In the genomic region with DNA sequence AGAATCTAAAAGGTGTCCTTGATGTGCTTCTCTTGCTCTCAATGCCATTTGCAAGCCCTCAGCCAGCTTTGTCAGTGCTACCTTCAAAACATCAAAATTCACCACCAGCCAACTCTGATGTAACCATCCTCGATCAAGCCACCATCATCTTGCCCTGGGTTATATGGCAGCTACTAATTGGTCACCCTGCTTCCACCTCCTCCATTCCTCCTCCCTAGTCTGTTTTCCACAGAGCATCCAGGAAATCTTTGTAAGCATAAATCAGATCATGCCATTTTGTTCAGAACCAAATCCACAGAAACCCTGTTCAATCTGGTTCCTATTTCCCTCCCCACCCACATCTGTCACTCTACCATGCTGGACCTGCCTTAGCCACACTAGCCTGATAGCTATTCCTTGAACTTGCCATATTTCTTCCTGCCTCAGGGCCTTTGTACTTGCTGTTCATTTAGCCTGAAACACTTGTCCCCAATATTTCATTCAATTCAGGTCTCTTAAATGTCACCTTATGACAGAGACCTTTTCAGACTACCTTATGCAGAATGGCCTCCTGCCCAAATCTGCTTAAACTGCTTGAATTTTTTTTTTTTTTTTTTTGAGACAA, we compare ENCODE assay signal across 12 cellular contexts. TPM values are rescaled to one million over a fixed set of nuclear protein-coding genes. Genes with fewer than 3 reads are reported as not detected.
DNase-seq lines count a peak whose midpoint lies in the region; ATAC-seq and TF ChIP-seq lines count a peak whose summit lies in the region.
"Had no signal": no experiment of that assay in that cellular context is flagged by ENCODE, and none has a peak within 500 bp of the region (broad histone marks: within the 10 kb centered on the region; RNA-seq: fewer than 3 reads in every experiment).

No MANE protein-coding gene starts in this region.

- H3K27ac Mint-ChIP-seq in CD8-positive, alpha-beta T cell, result peak overlapping the region; percentile 99

- peaks cover 36% of the 10 kb centered on the region for H3K4me1 ChIP-seq in CD8-positive, alpha-beta T cell (ENCODE audit: insufficient read depth, low read length)

- H3K36me3 ChIP-seq in CD8-positive, alpha-beta T cell (ENCODE audit: insufficient read depth, low read length), result no peaks in the 10 kb centered on the region
- H3K36me3 ChIP-seq: right lobe of liver had no signal

- no peak for TF ChIP-seq CTCF in CD8-positive, alpha-beta T cell (IDR thresholded peaks at IDR 0.05)
- TF ChIP-seq CTCF in coronary artery (IDR thresholded peaks at IDR 0.05), result no peak

- peaks cover 16% of the 10 kb centered on the region for H3K36me3 Mint-ChIP-seq in CD8-positive, alpha-beta T cell

- H3K9me3 ChIP-seq in CD8-positive, alpha-beta T cell (ENCODE audit: low read length), result no peaks in the 10 kb centered on the region
- H3K9me3 ChIP-seq: right lobe of liver had no signal

- POLR2A ChIA-PET in CD8-positive, alpha-beta T cell (lab: Charles Lee), result interaction anchor here (2.5 kb wide), 1 partner anchor 93 kb away, joined by 16 read pairs; a partner anchor contains a TSS

- H3K4me1 Mint-ChIP-seq in CD8-positive, alpha-beta T cell (ENCODE audit: low read depth), result peaks cover 44% of the 10 kb centered on the region

- no peaks in the 10 kb centered on the region for H3K9me3 Mint-ChIP-seq in CD8-positive, alpha-beta T cell

- H3K27me3 Mint-ChIP-seq in CD8-positive, alpha-beta T cell (ENCODE audit: low read depth), result no peaks in the 10 kb centered on the region

- CTCF ChIA-PET in CD8-positive, alpha-beta T cell (lab: Charles Lee), result interaction anchor here (1.0 to 3.8 kb wide), 5 partner anchors 44 to 90 kb away, joined by 3 to 18 read pairs (median 7); no protein-coding TSS in a partner anchor

- no peak for ATAC-seq in CD8-positive, alpha-beta T cell
- ATAC-seq: right lobe of liver had no signal

- no peaks in the 10 kb centered on the region for H3K27me3 ChIP-seq in CD8-positive, alpha-beta T cell (ENCODE audit: insufficient read depth, low read length)
- H3K27me3 ChIP-seq: right lobe of liver had no signal

- no peak overlapping the region for H3K4me3 ChIP-seq in CD8-positive, alpha-beta T cell (ENCODE audit: low read depth, low read length)
- H3K4me3 ChIP-seq in coronary artery, result no peak overlapping the region
- H3K4me3 ChIP-seq: right lobe of liver had no signal

- H3K4me3 Mint-ChIP-seq in CD8-positive, alpha-beta T cell, result peak overlapping the region; percentile 7

- intact Hi-C loops in CD8-positive, alpha-beta T cell (cut with DNase I, micrococcal nuclease), result loop anchor here (1.0 to 10.0 kb wide), 4 partner anchors 37 to 614 kb away; a partner anchor contains a TSS
- intact Hi-C loops in posterior vena cava (cut with DNase I), result loop anchor here in 1 of 2 donors (5.0 to 10.0 kb wide), 2 partner anchors 33 to 64 kb away; no protein-coding TSS in a partner anchor

- H3K27ac ChIP-seq in CD8-positive, alpha-beta T cell (ENCODE audit: low read depth, low read length), result no peak overlapping the region
- H3K27ac ChIP-seq in coronary artery, result peak overlapping the region in 1 of 2 donors; percentile 99

- no peak for DNase-seq in CD8-positive, alpha-beta T cell
- DNase-seq in NAMALWA (ENCODE audit: low spot score), result peak; percentile 26
- DNase-seq in coronary artery (ENCODE audit: low spot score), result peak; percentile 21
- peak; percentile 14 for DNase-seq in posterior vena cava (ENCODE audit: low spot score)
- DNase-seq in COLO829 (ENCODE audit: low spot score), result no peak
- DNase-seq in NCI-H774 (lab: John Stamatoyannopoulos, UW), result no peak
- no peak for DNase-seq in stimulated activated CD4-positive, alpha-beta T cell treated with anti-CD3 and anti-CD28 coated beads, Interleukin-4, amount 100 ng/mL, for 1 hour
- no peak for DNase-seq in NK-92 treated with Interleukin-12 subunit alpha and Interleukin-12 subunit beta, amount 100 ng/mL, for 24 hours (lab: John Stamatoyannopoulos, UW)
- DNase-seq: central memory CD4-positive, alpha-beta T cell; NCI-H1048; NCI-H446 treated with DMSO at 0.1 percent for 48 hours; right lobe of liver had no signal

RNA-seq across cellular contexts. Expression of a gene that starts 1.9 kb away (rescaled TPM):
- 100 to 1,000 TPM; 139 to 140 TPM for total RNA-seq in CD8-positive, alpha-beta T cell
- 100 to 1,000 TPM in 1 of 2 donors, 10 to 100 TPM in 1; 76.8 to 107 TPM for total RNA-seq in posterior vena cava

Comparison
In these comparisons a context has a peak if more than half of its experiments do, and no peak if none do; other contexts are left out.
1. DNase-seq: peak in NAMALWA (single experiment), coronary artery (single experiment) and posterior vena cava (single experiment); none in CD8-positive, alpha-beta T cell (0 of 7), COLO829 (single experiment), NCI-H774 (single experiment), stimulated activated CD4-positive, alpha-beta T cell treated with anti-CD3 and anti-CD28 coated beads, Interleukin-4, amount 100 ng/mL, for 1 hour (single experiment) and NK-92 treated with Interleukin-12 subunit alpha and Interleukin-12 subunit beta, amount 100 ng/mL, for 24 hours (single experiment).